Comparison of ENCODE assay signal across 10 cellular contexts in the genomic region with DNA sequence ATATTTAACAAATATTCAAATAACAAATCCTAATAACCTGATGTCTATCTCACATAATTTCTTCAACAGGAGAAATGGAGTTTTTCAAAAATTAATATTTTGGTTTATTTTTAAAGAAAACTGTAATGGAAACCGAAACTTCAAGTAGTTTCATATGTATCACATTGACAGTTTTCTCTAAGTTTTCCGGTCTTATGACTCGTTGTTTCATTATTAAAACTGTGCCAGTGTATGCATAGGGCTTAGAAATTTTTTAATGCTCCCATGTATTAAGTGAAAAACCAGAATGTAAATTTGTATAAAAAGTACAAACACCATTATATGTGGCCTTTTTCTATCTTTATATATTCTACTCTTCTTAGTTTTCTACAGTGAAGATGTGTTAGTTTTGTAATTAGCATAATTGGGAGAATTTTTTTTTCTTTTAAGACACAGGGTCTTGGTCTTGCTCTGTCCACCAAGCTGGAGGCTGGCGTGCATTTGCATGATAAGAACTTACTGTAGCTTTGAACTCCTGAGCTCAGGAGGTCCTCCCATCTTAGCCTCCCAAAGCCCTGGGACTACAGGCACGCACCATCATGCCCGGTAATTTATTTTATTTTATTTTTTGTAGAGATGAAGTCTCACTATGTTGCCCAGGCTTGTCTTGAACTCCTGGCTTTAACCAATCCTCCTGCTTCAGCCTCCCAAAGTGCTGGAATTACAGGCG. TPM values are rescaled to one million over a fixed set of nuclear protein-coding genes. Genes with fewer than 3 reads are reported as not detected.
DNase-seq lines count a peak whose midpoint lies in the region; ATAC-seq and TF ChIP-seq lines count a peak whose summit lies in the region.
"Had no signal": no experiment of that assay in that cellular context is flagged by ENCODE, and none has a peak within 500 bp of the region (broad histone marks: within the 10 kb centered on the region; RNA-seq: fewer than 3 reads in every experiment).

No MANE protein-coding gene starts in this region.

- CTCF ChIA-PET in activated CD8-positive, alpha-beta memory T cell treated with anti-CD3 and anti-CD28 coated beads, Interleukin-2, amount 10 ng/mL, durations not matched to agents 7 days and 5 days (lab: Charles Lee), result interaction anchor here (1.0 kb wide), 1 partner anchor 10 kb away, joined by 3 read pairs; no protein-coding TSS in a partner anchor

- peaks cover 10% of the 10 kb centered on the region for H3K9me3 Mint-ChIP-seq in activated CD8-positive, alpha-beta memory T cell treated with anti-CD3 and anti-CD28 coated beads, Interleukin-2, amount 10 ng/mL, durations not matched to agents 7 days and 5 days (ENCODE audit: low read depth)
- peaks cover 7% of the 10 kb centered on the region for H3K9me3 Mint-ChIP-seq in stimulated activated effector memory CD8-positive, alpha-beta T cell treated with anti-CD3 and anti-CD28 coated beads, Interleukin-12 subunit alpha, Interleukin-12 subunit beta, amount 100 ng/mL, for 72 hours
- H3K9me3 Mint-ChIP-seq in type B pancreatic cell, result no peaks in the 10 kb centered on the region

- no peak for DNase-seq in activated CD8-positive, alpha-beta memory T cell treated with anti-CD3 and anti-CD28 coated beads, Interleukin-2, amount 10 ng/mL, durations not matched to agents 7 days and 5 days
- DNase-seq in activated CD8-positive, alpha-beta memory T cell treated with anti-CD3 and anti-CD28 coated beads, Interleukin-2, amount 50 U/mL, for 48 hours, result no peak
- no peak for DNase-seq in stimulated activated effector memory CD8-positive, alpha-beta T cell treated with anti-CD3 and anti-CD28 coated beads, Interleukin-12 subunit alpha, Interleukin-12 subunit beta, amount 100 ng/mL, for 72 hours (ENCODE audit: low spot score in 2 of 2)
- DNase-seq in HT-29 (ENCODE audit: low spot score) (no peak), type B pancreatic cell (ENCODE audit: extremely low spot score, unreplicated experiment) (no peak), RKO (ENCODE audit: low spot score) (no peak)
- DNase-seq: H7, NCI-H82 had no signal

- H3K4me3 Mint-ChIP-seq in activated CD8-positive, alpha-beta memory T cell treated with anti-CD3 and anti-CD28 coated beads, Interleukin-2, amount 10 ng/mL, durations not matched to agents 7 days and 5 days, result peak overlapping the region; percentile 42
- peak overlapping the region; percentile 11 for H3K4me3 Mint-ChIP-seq in stimulated activated effector memory CD8-positive, alpha-beta T cell treated with anti-CD3 and anti-CD28 coated beads, Interleukin-12 subunit alpha, Interleukin-12 subunit beta, amount 100 ng/mL, for 72 hours
- no peak overlapping the region for H3K4me3 Mint-ChIP-seq in type B pancreatic cell

- no peak for TF ChIP-seq CTCF in type B pancreatic cell (conservative IDR thresholded peaks at IDR 0.05)

- peak; percentile 88 for ATAC-seq in activated CD8-positive, alpha-beta memory T cell treated with anti-CD3 and anti-CD28 coated beads, Interleukin-2, amount 10 ng/mL, durations not matched to agents 7 days and 5 days
- peak; percentile 90 for ATAC-seq in HG02571 (IDR thresholded peaks at IDR 0.05; ENCODE audit: unreplicated experiment)
- ATAC-seq in HG03571 (IDR thresholded peaks at IDR 0.05; ENCODE audit: unreplicated experiment), result peak; percentile 85
- peak; percentile 81 for ATAC-seq in stimulated activated effector memory CD8-positive, alpha-beta T cell treated with anti-CD3 and anti-CD28 coated beads, Interleukin-12 subunit alpha, Interleukin-12 subunit beta, amount 100 ng/mL, for 72 hours

- peaks cover 29% of the 10 kb centered on the region for H3K4me1 Mint-ChIP-seq in activated CD8-positive, alpha-beta memory T cell treated with anti-CD3 and anti-CD28 coated beads, Interleukin-2, amount 10 ng/mL, durations not matched to agents 7 days and 5 days
- peaks cover 15% of the 10 kb centered on the region for H3K4me1 Mint-ChIP-seq in stimulated activated effector memory CD8-positive, alpha-beta T cell treated with anti-CD3 and anti-CD28 coated beads, Interleukin-12 subunit alpha, Interleukin-12 subunit beta, amount 100 ng/mL, for 72 hours
- no peaks in the 10 kb centered on the region for H3K4me1 Mint-ChIP-seq in type B pancreatic cell (ENCODE audit: unreplicated experiment)

- peak overlapping the region; percentile 84 for H3K27ac Mint-ChIP-seq in activated CD8-positive, alpha-beta memory T cell treated with anti-CD3 and anti-CD28 coated beads, Interleukin-2, amount 10 ng/mL, durations not matched to agents 7 days and 5 days
- peak overlapping the region; percentile 54 for H3K27ac Mint-ChIP-seq in stimulated activated effector memory CD8-positive, alpha-beta T cell treated with anti-CD3 and anti-CD28 coated beads, Interleukin-12 subunit alpha, Interleukin-12 subunit beta, amount 100 ng/mL, for 72 hours
- no peak overlapping the region for H3K27ac Mint-ChIP-seq in type B pancreatic cell

- no peaks in the 10 kb centered on the region for H3K27me3 Mint-ChIP-seq in activated CD8-positive, alpha-beta memory T cell treated with anti-CD3 and anti-CD28 coated beads, Interleukin-2, amount 10 ng/mL, durations not matched to agents 7 days and 5 days
- H3K27me3 Mint-ChIP-seq in type B pancreatic cell, result no peaks in the 10 kb centered on the region

- H3K36me3 Mint-ChIP-seq in activated CD8-positive, alpha-beta memory T cell treated with anti-CD3 and anti-CD28 coated beads, Interleukin-2, amount 10 ng/mL, durations not matched to agents 7 days and 5 days, result peaks cover 31% of the 10 kb centered on the region
- H3K36me3 Mint-ChIP-seq in stimulated activated effector memory CD8-positive, alpha-beta T cell treated with anti-CD3 and anti-CD28 coated beads, Interleukin-12 subunit alpha, Interleukin-12 subunit beta, amount 100 ng/mL, for 72 hours, result no peaks in the 10 kb centered on the region
- H3K36me3 Mint-ChIP-seq in type B pancreatic cell, result peaks cover 4% of the 10 kb centered on the region

RNA-seq across cellular contexts. Expression of a gene that starts 43.9 kb away (rescaled TPM):
- total RNA-seq in activated CD8-positive, alpha-beta memory T cell treated with anti-CD3 and anti-CD28 coated beads, Interleukin-2, amount 10 ng/mL, durations not matched to agents 7 days and 5 days, result 100 to 1,000 TPM in 1 of 2 experiments, 10 to 100 TPM in 1; 58.9 to 126 TPM
- 0.08 TPM in 1 of 2 replicates, not detected in the other for total RNA-seq in HT-29 (2014; rRNA removed; shearing (Covaris generic))
- 2.6 and 6.0 TPM in 2 replicates for total RNA-seq in type B pancreatic cell (ENCODE audit: low replicate concordance)
